ENCODE assay signal across 8 cellular contexts in the genomic region with DNA sequence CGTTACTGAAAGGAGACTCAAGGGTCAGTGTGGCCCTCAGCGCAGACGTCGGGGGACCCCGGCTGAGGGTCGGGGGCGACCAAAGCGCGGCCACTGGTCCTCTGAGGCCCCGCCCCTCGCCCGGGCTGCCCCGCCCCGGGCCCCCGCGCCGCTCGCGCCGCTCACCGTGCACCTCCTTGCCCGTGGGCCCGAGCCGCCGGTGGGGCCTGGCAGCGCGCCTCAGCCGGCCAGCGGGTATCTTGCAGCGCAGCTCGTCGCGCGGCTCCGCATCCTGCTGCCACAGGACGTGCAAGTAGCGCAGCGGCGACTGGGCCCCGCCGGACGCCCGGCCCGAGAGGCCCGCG. TPM values are rescaled to one million over a fixed set of nuclear protein-coding genes. Genes with fewer than 3 reads are reported as not detected.
A peak's percentile ranks its signal among the peaks of the same experiment; 100 is the strongest.
DNase-seq lines count a peak whose midpoint lies in the region; ATAC-seq and TF ChIP-seq lines count a peak whose summit lies in the region.

No MANE protein-coding gene starts in this region.

- peak overlapping the region; percentile 93 for H4K12ac ChIP-seq in trophoblast cell (ENCODE audit: low read depth, low read length)

- H3K9me1 ChIP-seq in IMR-90 (ENCODE audit: insufficient read depth, low read length), result peaks cover 4% of the 10 kb centered on the region; the same call in 1 of the 2 replicates

- H3K4me1 ChIP-seq in IMR-90 (ENCODE audit: control insufficient read depth, insufficient read depth, low read length) (no peaks in the 10 kb centered on the region), foreskin keratinocyte (peaks cover 9% of the 10 kb centered on the region), trophoblast cell (ENCODE audit: control insufficient read depth in 1 of 2, insufficient read depth in 2 of 2, low read length in 2 of 2) (peaks cover 7 to 9% of the 10 kb centered on the region in 2 experiments)

- H2AK9ac ChIP-seq in IMR-90 (replicated peaks; ENCODE audit: low read depth, low read length, poor library complexity), result peak overlapping the region; percentile 80

- peak overlapping the region; percentile 48; the same call in 1 of the 2 replicates for H3K14ac ChIP-seq in IMR-90 (replicated peaks; ENCODE audit: low read depth, low read length)
- H3K14ac ChIP-seq in trophoblast cell (ENCODE audit: low read length), result peak overlapping the region; percentile 91

- peak overlapping the region; percentile 74; the same call in 1 of the 2 replicates for H3K4ac ChIP-seq in IMR-90 (ENCODE audit: low read depth, low read length)
- H3K4ac ChIP-seq in trophoblast cell (ENCODE audit: low read depth, low read length), result peak overlapping the region; percentile 64

- no peaks in the 10 kb centered on the region for H3K9me3 ChIP-seq in IMR-90 (ENCODE audit: control insufficient read depth, insufficient read depth, low read length)
- peaks cover 1% of the 10 kb centered on the region for H3K9me3 ChIP-seq in trophoblast cell (ENCODE audit: insufficient read depth, low read depth, low read length)

- in situ Hi-C loops in IMR-90 (cut with MboI; ENCODE audit: low sequenced_read_pairs), result no loop called here

- no peak for TF ChIP-seq CTCF in IMR-90 (conservative IDR thresholded peaks at IDR 0.05; ENCODE audit: low read depth, low read length)
- TF ChIP-seq CTCF in foreskin keratinocyte (conservative IDR thresholded peaks at IDR 0.05), result no peak

- 0 out of 2 replicates have a peak overlapping the region, but pooled peaks have one; percentile 7 for H3K56ac ChIP-seq in IMR-90 (ENCODE audit: extremely low read depth, insufficient read depth, low read length)

- H3K79me2 ChIP-seq in trophoblast cell (ENCODE audit: control insufficient read depth, insufficient read depth, low read length, poor library complexity), result peaks cover 6% of the 10 kb centered on the region

- DNase-seq in GM03348 (ENCODE audit: low spot score) (peak; percentile 83), IMR-90 (peak; percentile 32), activated T-cell treated with anti-CD3 and anti-CD28 coated beads for 48 hours (ENCODE audit: low read depth) (peak; percentile 58), foreskin keratinocyte (peak in 1 of 2 donors; percentile 17), trophoblast cell (no peak), SKM-1 treated with dmso at 0.1 percent for 144 hours (lab: John Stamatoyannopoulos, UW; ENCODE audit: unreplicated experiment) (no peak), NCI-H1048 (lab: John Stamatoyannopoulos, UW) (no peak)

- H4K5ac ChIP-seq in IMR-90 (ENCODE audit: low read depth, low read length), result no peak overlapping the region

- no peak overlapping the region for H2BK20ac ChIP-seq in IMR-90 (ENCODE audit: low read depth, low read length)

- no peak overlapping the region for H4K91ac ChIP-seq in IMR-90 (ENCODE audit: insufficient read depth, low read depth, low read length)
- H4K91ac ChIP-seq in trophoblast cell (ENCODE audit: low read depth, low read length), result peak overlapping the region; percentile 82

- H3K9ac ChIP-seq in IMR-90 (ENCODE audit: low read depth, low read length) (peak overlapping the region; percentile 85), trophoblast cell (ENCODE audit: low read length) (peak overlapping the region; percentile 85)

- POLR2A ChIA-PET in IMR-90 (lab: Charles Lee; ENCODE audit: unreplicated experiment), result interaction anchor here (0.6 kb wide), 1 partner anchor 8 kb away, joined by 3 read pairs; no protein-coding TSS in a partner anchor

- no peak overlapping the region for H2BK12ac ChIP-seq in trophoblast cell (ENCODE audit: low read length)

- intact Hi-C loops in IMR-90 (cut with micrococcal nuclease), result loop anchor here (5.0 kb wide), 1 partner anchor 36 kb away; the partner anchor contains the start of gene GCAT

- CTCF ChIA-PET in IMR-90 (lab: Yijun Ruan, JAX), result interaction anchor here (1.1 kb wide), 1 partner anchor 26 kb away, joined by 3 read pairs; no protein-coding TSS in a partner anchor

- H3K4me2 ChIP-seq in IMR-90 (ENCODE audit: low read depth, low read length), result peak overlapping the region; percentile 100
- H3K4me2 ChIP-seq in trophoblast cell (ENCODE audit: low read length), result peak overlapping the region; percentile 94

- no peak for TF ChIP-seq POLR2A in IMR-90 (IDR thresholded peaks at IDR 0.05; ENCODE audit: low read depth, low read length)

- no peak overlapping the region for H2BK15ac ChIP-seq in IMR-90 (ENCODE audit: low read depth, low read length)

- H2BK5ac ChIP-seq in IMR-90 (ENCODE audit: low read depth, low read length, poor library complexity, severe bottlenecking) (peak overlapping the region; percentile 34), trophoblast cell (ENCODE audit: low read depth, low read length, poor library complexity) (peak overlapping the region; percentile 95)

- H3K27ac ChIP-seq in IMR-90 (ENCODE audit: insufficient read depth, low read length), result peak overlapping the region; percentile 48; the same call in 1 of the 2 replicates
- peak overlapping the region; percentile 20 for H3K27ac ChIP-seq in foreskin keratinocyte
- peak overlapping the region; percentile 92 for H3K27ac ChIP-seq in trophoblast cell (ENCODE audit: low read depth, low read length)

- H2AK5ac ChIP-seq in IMR-90 (ENCODE audit: low read depth, low read length), result no peak overlapping the region
- H2AK5ac ChIP-seq in trophoblast cell (ENCODE audit: low read length), result no peak overlapping the region

- no peak for TF ChIP-seq RAD21 in IMR-90 (IDR thresholded peaks at IDR 0.05; ENCODE audit: low read length)

- H4K8ac ChIP-seq in IMR-90 (ENCODE audit: low read depth in 2 of 2, low read length in 2 of 2), result peak overlapping the region in 1 of 2 experiments; percentile 74; a peak in 1 of 4 replicates
- H4K8ac ChIP-seq in trophoblast cell (ENCODE audit: low read depth, low read length), result peak overlapping the region; percentile 81

- H3K4me3 ChIP-seq in IMR-90 (ENCODE audit: insufficient read depth, low read depth, low read length) (peak overlapping the region; percentile 62), trophoblast cell (ENCODE audit: low read depth, low read length) (peak overlapping the region; percentile 100)

- 0% methylated on average over 28 of the region's 46 CpGs; no CpG with 5 or more reads in 1 of the 2 experiments for WGBS in IMR-90 (ENCODE audit: extremely low coverage in 2 of 2, insufficient read length in 1 of 2), 2 experiments
- WGBS in trophoblast cell (ENCODE audit: extremely low coverage, insufficient coverage, insufficient read length), result no CpG with 5 or more reads among the region's 46 CpGs

- peaks cover 4% of the 10 kb centered on the region for H3K36me3 ChIP-seq in IMR-90 (ENCODE audit: control insufficient read depth, insufficient read depth, low read length)
- H3K36me3 ChIP-seq in trophoblast cell (ENCODE audit: control insufficient read depth in 1 of 2, insufficient read depth in 2 of 2, low read length in 2 of 2), result peaks cover 10% of the 10 kb centered on the region in 2 experiments

- ATAC-seq in GM21528 (IDR thresholded peaks at IDR 0.05; ENCODE audit: low FRiP score, unreplicated experiment), result peak; percentile 38
- peak; percentile 63 for ATAC-seq in IMR-90 (ENCODE audit: low read depth)
- ATAC-seq in foreskin keratinocyte, result peak; percentile 45

- H2BK120ac ChIP-seq in IMR-90 (ENCODE audit: low read depth, low read length) (no peak overlapping the region), trophoblast cell (ENCODE audit: insufficient read depth, low read length, poor library complexity) (peak overlapping the region; percentile 64)

- no peaks in the 10 kb centered on the region for H3K27me3 ChIP-seq in IMR-90 (ENCODE audit: control insufficient read depth, insufficient read depth, low read length)
- H3K27me3 ChIP-seq in foreskin keratinocyte, result no peaks in the 10 kb centered on the region
- H3K27me3 ChIP-seq in trophoblast cell (ENCODE audit: insufficient read depth, low read length), result no peaks in the 10 kb centered on the region

- H3K79me1 ChIP-seq in IMR-90 (ENCODE audit: low read depth in 1 of 2, low read length in 2 of 2), result peaks cover 26 to 49% of the 10 kb centered on the region in 2 experiments
- H3K79me1 ChIP-seq in trophoblast cell (ENCODE audit: low read length), result peaks cover 7% of the 10 kb centered on the region

- H3K23ac ChIP-seq in IMR-90 (ENCODE audit: low read depth, low read length), result peak overlapping the region; percentile 81
- H3K23ac ChIP-seq in trophoblast cell (ENCODE audit: low read length), result no peak overlapping the region

- peak overlapping the region; percentile 99 for H2AFZ ChIP-seq in IMR-90 (replicated peaks; ENCODE audit: low read length, poor library complexity)
- H2AFZ ChIP-seq in trophoblast cell (ENCODE audit: insufficient read depth, low read length, poor library complexity), result peak overlapping the region; percentile 95

- dilution Hi-C loops in IMR-90 (cut with HindIII; ENCODE audit: low sequenced_read_pairs, unreplicated experiment), result no loop called here

- no peak overlapping the region for H3K18ac ChIP-seq in IMR-90 (ENCODE audit: low read depth, low read length)
- H3K18ac ChIP-seq in trophoblast cell (ENCODE audit: low read length), result peak overlapping the region; percentile 72

- H4K20me1 ChIP-seq in IMR-90 (ENCODE audit: insufficient read depth, low read length), result 0 out of 2 replicates have a peak, but pooled peaks cover 4% of the 10 kb centered on the region

- BruUV-seq in IMR-90 (replicated peaks; lab: Mats Ljungman, UMichigan), result no TSS peak

RNA-seq across cellular contexts. Expression of gene ANKRD54, which starts 0.4 kb away (rescaled TPM):
- total RNA-seq in IMR-90 (2012; rRNA removed) (18.5 and 20.3 TPM in 2 replicates), foreskin keratinocyte (19.7 and 20.6 TPM in 2 replicates)
- polyA plus RNA-seq in IMR-90 (2012; rRNA removed) (31.3 and 31.5 TPM in 2 replicates), foreskin keratinocyte (21.1 and 22.7 TPM in 2 replicates)
- polyA plus RNA-seq in IMR-90 (2012; cell fraction: cytosol; rRNA removed), result 27.1 and 36.8 TPM in 2 replicates
- 46.2 and 142 TPM in 2 replicates for polyA plus RNA-seq in IMR-90 (2012; cell fraction: nucleus; rRNA removed; ENCODE audit: low replicate concordance)
- polyA plus RNA-seq in trophoblast cell (2013), result 12.6 and 12.9 TPM in 2 replicates

RNA-seq across cellular contexts. Expression of gene EIF3L, which starts 5.5 kb away (rescaled TPM):
- total RNA-seq in IMR-90 (2012; rRNA removed) (464 and 593 TPM in 2 replicates), foreskin keratinocyte (346 and 417 TPM in 2 replicates)
- polyA plus RNA-seq in IMR-90 (2012; rRNA removed) (354 and 391 TPM in 2 replicates), foreskin keratinocyte (386 and 396 TPM in 2 replicates)
- 183 and 246 TPM in 2 replicates for polyA plus RNA-seq in IMR-90 (2012; cell fraction: cytosol; rRNA removed)
- polyA plus RNA-seq in IMR-90 (2012; cell fraction: nucleus; rRNA removed; ENCODE audit: low replicate concordance), result 89.0 and 188 TPM in 2 replicates
- polyA plus RNA-seq in trophoblast cell (2013), result 550 and 552 TPM in 2 replicates

RNA-seq across cellular contexts. Expression of gene GALR3, which starts 20.5 kb away (rescaled TPM):
- not detected in 2 replicates for total RNA-seq in IMR-90 (2012; rRNA removed)
- not detected in 2 replicates for polyA plus RNA-seq in IMR-90 (2012; rRNA removed)
- not detected in 2 replicates for polyA plus RNA-seq in IMR-90 (2012; cell fraction: cytosol; rRNA removed)
- polyA plus RNA-seq in IMR-90 (2012; cell fraction: nucleus; rRNA removed; ENCODE audit: low replicate concordance), result 0.15 TPM in 1 of 2 replicates, not detected in the other
- not detected in 2 replicates for total RNA-seq in foreskin keratinocyte
- polyA plus RNA-seq in foreskin keratinocyte, result not detected in 2 replicates
- not detected in 2 replicates for polyA plus RNA-seq in trophoblast cell (2013)

RNA-seq across cellular contexts. Expression of gene GCAT, which starts 36.0 kb away (rescaled TPM):
- total RNA-seq in IMR-90 (2012; rRNA removed), result 25.6 and 32.3 TPM in 2 replicates
- 20.6 and 26.2 TPM in 2 replicates for polyA plus RNA-seq in IMR-90 (2012; rRNA removed)
- polyA plus RNA-seq in IMR-90 (2012; cell fraction: cytosol; rRNA removed), result 18.9 and 29.8 TPM in 2 replicates
- 15.8 and 38.2 TPM in 2 replicates for polyA plus RNA-seq in IMR-90 (2012; cell fraction: nucleus; rRNA removed; ENCODE audit: low replicate concordance)
- 17.5 and 20.1 TPM in 2 replicates for total RNA-seq in foreskin keratinocyte
- 20.8 and 22.9 TPM in 2 replicates for polyA plus RNA-seq in foreskin keratinocyte
- 15.3 and 16.1 TPM in 2 replicates for polyA plus RNA-seq in trophoblast cell (2013)

Comparison
In these comparisons a context has a peak if more than half of its experiments do, and no peak if none do; other contexts are left out.
1. DNase-seq: peak in GM03348 (single experiment), IMR-90 (single experiment) and activated T-cell treated with anti-CD3 and anti-CD28 coated beads for 48 hours (single experiment); none in trophoblast cell (0 of 2), SKM-1 treated with dmso at 0.1 percent for 144 hours (single experiment) and NCI-H1048 (single experiment).
2. H3K27ac ChIP-seq: peak in every context shown above with its lines; median percentile 92 in trophoblast cell; 48 in IMR-90; 20 in foreskin keratinocyte.
3. Peak in every context shown above with its lines, with median percentiles within 50 percentile points of each other: ATAC-seq.